Comparison of ENCODE assay signal across 1 cellular context in the genomic region with DNA sequence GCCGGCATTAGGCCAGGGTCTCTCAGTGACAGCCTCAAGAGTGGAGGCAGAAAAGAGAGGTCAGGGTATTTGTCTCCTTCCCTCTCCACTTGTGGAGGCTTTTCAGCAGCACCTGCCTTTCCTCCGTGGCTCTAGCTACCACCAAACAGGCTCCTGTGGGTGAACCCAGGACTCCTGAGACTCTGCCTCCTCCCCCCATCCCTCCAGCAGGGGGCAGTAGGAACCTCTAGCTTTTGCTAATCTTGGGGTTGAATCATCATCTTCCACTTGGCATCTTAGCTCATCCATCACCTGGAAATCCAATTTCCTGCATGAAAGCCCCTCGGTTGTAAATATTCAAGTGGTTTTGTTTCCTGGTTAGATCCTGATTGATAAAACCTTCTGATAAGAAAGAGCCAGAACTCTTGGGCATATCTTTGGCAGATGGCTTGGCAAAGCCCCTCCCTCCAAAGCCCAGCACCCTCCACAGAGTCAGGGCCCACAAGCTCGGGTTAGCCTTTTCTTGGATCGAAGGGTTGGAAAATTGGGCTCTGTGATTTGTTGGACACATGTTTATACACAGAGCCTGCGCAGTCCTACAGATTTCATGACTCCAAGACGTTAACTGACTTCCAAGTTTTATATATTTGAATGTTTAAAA.
TF ChIP-seq lines count a peak whose summit lies in the region.

No MANE protein-coding gene starts in this region.

TF ChIP-seq in SK-N-SH, 30 proteins besides CTCF, POLR2A, EP300 and RAD21 (continued from another document):
- TF ChIP-seq TAF1 (IDR thresholded peaks at IDR 0.05; ENCODE audit: borderline replicate concordance, low read depth, low read length) (no peak), FOXM1 (IDR thresholded peaks at IDR 0.05; ENCODE audit: low read depth) (no peak), POLR2AphosphoS5 (IDR thresholded peaks at IDR 0.05; ENCODE audit: low read depth, low read length) (no peak), NRF1 (IDR thresholded peaks at IDR 0.05; ENCODE audit: low read depth, low read length) (no peak), JUND (IDR thresholded peaks at IDR 0.05) (no peak), MXI1 (IDR thresholded peaks at IDR 0.05; ENCODE audit: low read depth, low read length) (no peak), NFIC (IDR thresholded peaks at IDR 0.05; ENCODE audit: borderline replicate concordance) (no peak), CHD2 (IDR thresholded peaks at IDR 0.05; ENCODE audit: low read length, partially characterized antibody) (no peak), SMC3 (IDR thresholded peaks at IDR 0.05; ENCODE audit: low read depth, low read length) (no peak), EZH2phosphoT487 (IDR thresholded peaks at IDR 0.05; ENCODE audit: borderline replicate concordance, low read depth) (no peak)
- TF ChIP-seq, protein P1, sequence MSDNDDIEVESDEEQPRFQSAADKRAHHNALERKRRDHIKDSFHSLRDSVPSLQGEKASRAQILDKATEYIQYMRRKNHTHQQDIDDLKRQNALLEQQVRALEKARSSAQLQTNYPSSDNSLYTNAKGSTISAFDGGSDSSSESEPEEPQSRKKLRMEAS (IDR thresholded peaks at IDR 0.05; ENCODE audit: low read depth): no peak
- TF ChIP-seq, protein P2, sequence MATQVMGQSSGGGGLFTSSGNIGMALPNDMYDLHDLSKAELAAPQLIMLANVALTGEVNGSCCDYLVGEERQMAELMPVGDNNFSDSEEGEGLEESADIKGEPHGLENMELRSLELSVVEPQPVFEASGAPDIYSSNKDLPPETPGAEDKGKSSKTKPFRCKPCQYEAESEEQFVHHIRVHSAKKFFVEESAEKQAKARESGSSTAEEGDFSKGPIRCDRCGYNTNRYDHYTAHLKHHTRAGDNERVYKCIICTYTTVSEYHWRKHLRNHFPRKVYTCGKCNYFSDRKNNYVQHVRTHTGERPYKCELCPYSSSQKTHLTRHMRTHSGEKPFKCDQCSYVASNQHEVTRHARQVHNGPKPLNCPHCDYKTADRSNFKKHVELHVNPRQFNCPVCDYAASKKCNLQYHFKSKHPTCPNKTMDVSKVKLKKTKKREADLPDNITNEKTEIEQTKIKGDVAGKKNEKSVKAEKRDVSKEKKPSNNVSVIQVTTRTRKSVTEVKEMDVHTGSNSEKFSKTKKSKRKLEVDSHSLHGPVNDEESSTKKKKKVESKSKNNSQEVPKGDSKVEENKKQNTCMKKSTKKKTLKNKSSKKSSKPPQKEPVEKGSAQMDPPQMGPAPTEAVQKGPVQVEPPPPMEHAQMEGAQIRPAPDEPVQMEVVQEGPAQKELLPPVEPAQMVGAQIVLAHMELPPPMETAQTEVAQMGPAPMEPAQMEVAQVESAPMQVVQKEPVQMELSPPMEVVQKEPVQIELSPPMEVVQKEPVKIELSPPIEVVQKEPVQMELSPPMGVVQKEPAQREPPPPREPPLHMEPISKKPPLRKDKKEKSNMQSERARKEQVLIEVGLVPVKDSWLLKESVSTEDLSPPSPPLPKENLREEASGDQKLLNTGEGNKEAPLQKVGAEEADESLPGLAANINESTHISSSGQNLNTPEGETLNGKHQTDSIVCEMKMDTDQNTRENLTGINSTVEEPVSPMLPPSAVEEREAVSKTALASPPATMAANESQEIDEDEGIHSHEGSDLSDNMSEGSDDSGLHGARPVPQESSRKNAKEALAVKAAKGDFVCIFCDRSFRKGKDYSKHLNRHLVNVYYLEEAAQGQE (IDR thresholded peaks at IDR 0.05; ENCODE audit: low read depth, low read length): no peak
- TF ChIP-seq, protein P3, sequence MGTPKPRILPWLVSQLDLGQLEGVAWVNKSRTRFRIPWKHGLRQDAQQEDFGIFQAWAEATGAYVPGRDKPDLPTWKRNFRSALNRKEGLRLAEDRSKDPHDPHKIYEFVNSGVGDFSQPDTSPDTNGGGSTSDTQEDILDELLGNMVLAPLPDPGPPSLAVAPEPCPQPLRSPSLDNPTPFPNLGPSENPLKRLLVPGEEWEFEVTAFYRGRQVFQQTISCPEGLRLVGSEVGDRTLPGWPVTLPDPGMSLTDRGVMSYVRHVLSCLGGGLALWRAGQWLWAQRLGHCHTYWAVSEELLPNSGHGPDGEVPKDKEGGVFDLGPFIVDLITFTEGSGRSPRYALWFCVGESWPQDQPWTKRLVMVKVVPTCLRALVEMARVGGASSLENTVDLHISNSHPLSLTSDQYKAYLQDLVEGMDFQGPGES (IDR thresholded peaks at IDR 0.05; ENCODE audit: low read depth, low read length): no peak
- TF ChIP-seq, protein P4, sequence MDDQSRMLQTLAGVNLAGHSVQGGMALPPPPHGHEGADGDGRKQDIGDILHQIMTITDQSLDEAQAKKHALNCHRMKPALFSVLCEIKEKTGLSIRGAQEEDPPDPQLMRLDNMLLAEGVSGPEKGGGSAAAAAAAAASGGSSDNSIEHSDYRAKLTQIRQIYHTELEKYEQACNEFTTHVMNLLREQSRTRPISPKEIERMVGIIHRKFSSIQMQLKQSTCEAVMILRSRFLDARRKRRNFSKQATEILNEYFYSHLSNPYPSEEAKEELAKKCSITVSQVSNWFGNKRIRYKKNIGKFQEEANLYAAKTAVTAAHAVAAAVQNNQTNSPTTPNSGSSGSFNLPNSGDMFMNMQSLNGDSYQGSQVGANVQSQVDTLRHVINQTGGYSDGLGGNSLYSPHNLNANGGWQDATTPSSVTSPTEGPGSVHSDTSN (IDR thresholded peaks at IDR 0.05): no peak
